ENCODE assay signal across 12 cellular contexts in the genomic region with DNA sequence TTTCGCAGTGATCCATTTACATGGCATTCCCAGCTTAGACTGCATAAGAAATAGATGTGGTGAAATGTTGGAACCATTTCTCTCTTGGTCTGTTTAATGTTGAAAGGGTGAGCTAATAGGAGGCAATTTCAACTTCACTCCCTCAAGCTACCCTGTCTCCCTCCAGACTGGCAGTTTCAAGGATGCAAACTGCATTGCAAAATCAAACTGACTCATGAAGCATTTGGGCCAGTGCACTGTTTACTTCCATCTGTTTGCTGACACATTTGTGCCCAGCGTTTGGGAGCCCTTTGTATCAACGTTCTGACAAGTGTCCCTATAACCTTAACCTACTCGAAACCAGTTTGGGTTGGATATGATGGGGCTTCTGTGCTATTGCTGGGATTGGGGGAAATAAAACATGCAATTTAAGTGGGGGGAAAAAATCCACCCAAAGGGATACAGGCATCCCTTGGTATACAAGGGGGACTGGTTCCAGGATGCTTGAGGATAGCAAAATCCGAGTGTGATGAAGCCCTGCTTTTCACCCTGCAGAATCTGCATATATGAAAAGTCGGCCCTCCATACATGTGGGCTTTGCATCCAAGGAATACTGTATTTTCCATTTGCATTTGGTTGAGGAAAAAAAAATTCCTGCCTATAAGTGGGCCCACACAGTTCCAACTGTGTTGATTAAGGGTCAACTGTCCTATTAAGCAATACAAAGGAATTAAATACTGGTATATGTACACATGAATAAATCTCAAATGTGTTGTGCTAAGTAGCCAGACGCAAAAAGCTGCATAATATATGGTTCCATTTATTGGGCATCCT. TPM values are rescaled to one million over a fixed set of nuclear protein-coding genes. Genes with fewer than 3 reads are reported as not detected.
DNase-seq lines count a peak whose midpoint lies in the region; ATAC-seq and TF ChIP-seq lines count a peak whose summit lies in the region.
"Had no signal": no experiment of that assay in that cellular context is flagged by ENCODE, and none has a peak within 500 bp of the region (broad histone marks: within the 10 kb centered on the region; RNA-seq: fewer than 3 reads in every experiment).

No MANE protein-coding gene starts in this region.

- H2AK9ac ChIP-seq in IMR-90 (replicated peaks; ENCODE audit: low read depth, low read length, poor library complexity), result no peak overlapping the region

- no peak overlapping the region for H3K4ac ChIP-seq in IMR-90 (ENCODE audit: low read depth, low read length)

- H4K20me1 ChIP-seq in IMR-90 (ENCODE audit: insufficient read depth, low read length), result peaks cover 91% of the 10 kb centered on the region

- H2BK5ac ChIP-seq in IMR-90 (ENCODE audit: low read depth, low read length, poor library complexity, severe bottlenecking), result peak overlapping the region; percentile 6

- H3K4me3 ChIP-seq in ACC112 (ENCODE audit: low read depth, low read length) (peak overlapping the region; percentile 5; the same call in 1 of the 2 replicates), IMR-90 (ENCODE audit: insufficient read depth, low read depth, low read length) (no peak overlapping the region), brain microvascular endothelial cell (ENCODE audit: low read depth, low read length) (no peak overlapping the region), right lobe of liver (no peak overlapping the region)

- H2AFZ ChIP-seq in ACC112 (ENCODE audit: low read length, unreplicated experiment) (no peak overlapping the region), IMR-90 (replicated peaks; ENCODE audit: low read length, poor library complexity) (no peak overlapping the region)

- H4K91ac ChIP-seq in IMR-90 (ENCODE audit: insufficient read depth, low read depth, low read length), result no peak overlapping the region

- TF ChIP-seq CTCF in IMR-90 (conservative IDR thresholded peaks at IDR 0.05; ENCODE audit: low read depth, low read length) (no peak), brain microvascular endothelial cell (IDR thresholded peaks at IDR 0.05; ENCODE audit: low read depth, low read length, missing control alignments) (no peak), right lobe of liver (IDR thresholded peaks at IDR 0.05) (no peak)

- intact Hi-C loops in IMR-90 (cut with micrococcal nuclease) (loop anchor here (2.0 kb wide), 1 partner anchor 13 kb away; no protein-coding TSS in a partner anchor), right lobe of liver (cut with DNase I) (no loop called here)

- peaks cover 11 to 76% of the 10 kb centered on the region in 2 experiments; a peak in 3 of 4 replicates for H3K79me1 ChIP-seq in IMR-90 (ENCODE audit: low read depth in 1 of 2, low read length in 2 of 2)

- H4K8ac ChIP-seq in IMR-90 (ENCODE audit: low read depth in 2 of 2, low read length in 2 of 2), result no peak overlapping the region

- H3K27ac ChIP-seq in ACC112 (ENCODE audit: low read depth, low read length) (peak overlapping the region; percentile 66), IMR-90 (ENCODE audit: insufficient read depth, low read length) (peak overlapping the region; percentile 23; the same call in 1 of the 2 replicates), brain microvascular endothelial cell (no peak overlapping the region), right lobe of liver (peak overlapping the region in 2 of 3 donors; percentile 59 to 60)

- in situ Hi-C loops in IMR-90 (cut with MboI; ENCODE audit: low sequenced_read_pairs), result no loop called here
- in situ Hi-C loops in brain microvascular endothelial cell (cut with HindIII; ENCODE audit: low pct_ligation_motif_present, low sequenced_read_pairs), result no loop called here

- H3K27me3 ChIP-seq in ACC112 (ENCODE audit: insufficient read depth, low read length), result no peaks in the 10 kb centered on the region
- no peaks in the 10 kb centered on the region for H3K27me3 ChIP-seq in IMR-90 (ENCODE audit: control insufficient read depth, insufficient read depth, low read length)
- H3K27me3 ChIP-seq in brain microvascular endothelial cell (replicated peaks), result no peaks in the 10 kb centered on the region
- H3K27me3 ChIP-seq in right lobe of liver, result no peaks in the 10 kb centered on the region

- no peak overlapping the region for H3K4me3 Mint-ChIP-seq in stimulated activated naive B cell treated with anti-CD40 and anti-IgM and Interleukin-4, amounts not matched to agents 10 μg/mL and 1 μg/mL and 100 μg/mL, for 72 hours
- H3K4me3 Mint-ChIP-seq: CD4-positive, alpha-beta T cell; T-helper 1 cell treated with Interleukin-12 subunit alpha and Interleukin-12 subunit beta and Interleukin-4 antibody, amounts not matched to agents 30 μg/mL and 1 μg/mL, for 36 hours had no signal

- no peak overlapping the region for H4K5ac ChIP-seq in IMR-90 (ENCODE audit: low read depth, low read length)

- DNase-seq in IMR-90 (peak; percentile 91), brain microvascular endothelial cell (peak; percentile 61), right lobe of liver (peak in 2 of 3 donors; percentile 41 to 78), HT-29 (ENCODE audit: low spot score) (no peak), NCI-H1105 treated with DMSO at 0.1 percent for 48 hours (lab: John Stamatoyannopoulos, UW) (no peak), RPMI8226 (no peak)
- no peak for DNase-seq in stimulated activated naive B cell treated with anti-CD40 and anti-IgM and Interleukin-4, amounts not matched to agents 10 μg/mL and 1 μg/mL and 100 μg/mL, for 72 hours
- DNase-seq: activated effector memory CD4-positive, alpha-beta T cell treated with anti-CD3 and anti-CD28 coated beads, Interleukin-2, amount 50 U/mL, for 16 hours; CD4-positive, alpha-beta T cell; MM.1S had no signal

- no peak overlapping the region for H2BK20ac ChIP-seq in IMR-90 (ENCODE audit: low read depth, low read length)

- H2BK15ac ChIP-seq in IMR-90 (ENCODE audit: low read depth, low read length), result no peak overlapping the region

- H3K9me3 ChIP-seq in IMR-90 (ENCODE audit: control insufficient read depth, insufficient read depth, low read length) (no peaks in the 10 kb centered on the region), right lobe of liver (no peaks in the 10 kb centered on the region)

- no peak overlapping the region for H3K14ac ChIP-seq in IMR-90 (replicated peaks; ENCODE audit: low read depth, low read length)

- peaks cover 24% of the 10 kb centered on the region for H3K9me1 ChIP-seq in IMR-90 (ENCODE audit: insufficient read depth, low read length)

- H3K23ac ChIP-seq in IMR-90 (ENCODE audit: low read depth, low read length), result no peak overlapping the region

- dilution Hi-C loops in IMR-90 (cut with HindIII; ENCODE audit: low sequenced_read_pairs, unreplicated experiment), result no loop called here

- CTCF ChIA-PET in IMR-90 (lab: Yijun Ruan, JAX), result no interaction called here

- no CpG with 5 or more reads among the region's 7 CpGs for WGBS in IMR-90 (ENCODE audit: extremely low coverage in 2 of 2, insufficient read length in 1 of 2), 2 experiments
- WGBS in right lobe of liver (ENCODE audit: insufficient coverage, low coverage, low lambda C conversion rate, missing lambda C conversion rate), result 35% methylated on average over 7 of the region's 7 CpGs

- TF ChIP-seq POLR2A in IMR-90 (IDR thresholded peaks at IDR 0.05; ENCODE audit: low read depth, low read length) (no peak), right lobe of liver (IDR thresholded peaks at IDR 0.05) (no peak)

- ATAC-seq in IMR-90 (ENCODE audit: low read depth) (peak; percentile 91), right lobe of liver (peak; percentile 91 to 96 (median 93))
- ATAC-seq in stimulated activated naive B cell treated with anti-CD40 and anti-IgM and Interleukin-4, amounts not matched to agents 10 μg/mL and 1 μg/mL and 100 μg/mL, for 72 hours (replicated peaks), result no peak

- peak overlapping the region; percentile 64 for H3K4me2 ChIP-seq in IMR-90 (ENCODE audit: low read depth, low read length)

- POLR2A ChIA-PET in IMR-90 (lab: Charles Lee; ENCODE audit: unreplicated experiment), result no interaction called here

- H3K36me3 ChIP-seq in ACC112 (ENCODE audit: insufficient read depth, low read length) (no peaks in the 10 kb centered on the region), IMR-90 (ENCODE audit: control insufficient read depth, insufficient read depth, low read length) (no peaks in the 10 kb centered on the region; the same call in 1 of the 2 replicates), brain microvascular endothelial cell (replicated peaks) (no peaks in the 10 kb centered on the region), right lobe of liver (no peaks in the 10 kb centered on the region)

- peaks cover 97% of the 10 kb centered on the region for H3K79me2 ChIP-seq in ACC112 (ENCODE audit: control insufficient read depth, insufficient read depth, low read length, unreplicated experiment)

- H3K18ac ChIP-seq in IMR-90 (ENCODE audit: low read depth, low read length), result no peak overlapping the region

- peaks cover 21 to 64% of the 10 kb centered on the region in 2 donors for H3K4me1 Mint-ChIP-seq in stimulated activated naive B cell treated with anti-CD40 and anti-IgM and Interleukin-4, amounts not matched to agents 10 μg/mL and 1 μg/mL and 100 μg/mL, for 72 hours

- H3K27ac Mint-ChIP-seq in stimulated activated naive B cell treated with anti-CD40 and anti-IgM and Interleukin-4, amounts not matched to agents 10 μg/mL and 1 μg/mL and 100 μg/mL, for 72 hours, result no peak overlapping the region
- H3K27ac Mint-ChIP-seq: CD4-positive, alpha-beta T cell; T-helper 1 cell treated with Interleukin-12 subunit alpha and Interleukin-12 subunit beta and Interleukin-4 antibody, amounts not matched to agents 30 μg/mL and 1 μg/mL, for 36 hours had no signal

- no peak overlapping the region for H2BK120ac ChIP-seq in IMR-90 (ENCODE audit: low read depth, low read length)

- H3K4me1 ChIP-seq in ACC112 (ENCODE audit: control insufficient read depth, insufficient read depth, low read length, unreplicated experiment) (peaks cover 29% of the 10 kb centered on the region), IMR-90 (ENCODE audit: control insufficient read depth, insufficient read depth, low read length) (peaks cover 18% of the 10 kb centered on the region), right lobe of liver (peaks cover 0 to 20% (median 3%) of the 10 kb centered on the region in 4 donors)

- no peak overlapping the region for H3K9ac ChIP-seq in IMR-90 (ENCODE audit: low read depth, low read length)

- no peaks in the 10 kb centered on the region for H3K27me3 Mint-ChIP-seq in stimulated activated naive B cell treated with anti-CD40 and anti-IgM and Interleukin-4, amounts not matched to agents 10 μg/mL and 1 μg/mL and 100 μg/mL, for 72 hours
- H3K27me3 Mint-ChIP-seq: CD4-positive, alpha-beta T cell had no signal

- no peak overlapping the region for H3K56ac ChIP-seq in IMR-90 (ENCODE audit: extremely low read depth, insufficient read depth, low read length)

- TF ChIP-seq RAD21 in IMR-90 (IDR thresholded peaks at IDR 0.05; ENCODE audit: low read length), result no peak; the same call in 1 of the 2 replicates

- BruUV-seq in IMR-90 (replicated peaks; lab: Mats Ljungman, UMichigan), result no TSS peak

- H3K9me3 Mint-ChIP-seq in stimulated activated naive B cell treated with anti-CD40 and anti-IgM and Interleukin-4, amounts not matched to agents 10 μg/mL and 1 μg/mL and 100 μg/mL, for 72 hours, result no peaks in the 10 kb centered on the region
- H3K9me3 Mint-ChIP-seq: CD4-positive, alpha-beta T cell; T-helper 1 cell treated with Interleukin-12 subunit alpha and Interleukin-12 subunit beta and Interleukin-4 antibody, amounts not matched to agents 30 μg/mL and 1 μg/mL, for 36 hours had no signal

- H2AK5ac ChIP-seq in IMR-90 (ENCODE audit: low read depth, low read length), result no peak overlapping the region

- peaks cover 5 to 20% of the 10 kb centered on the region in 2 donors for H3K36me3 Mint-ChIP-seq in stimulated activated naive B cell treated with anti-CD40 and anti-IgM and Interleukin-4, amounts not matched to agents 10 μg/mL and 1 μg/mL and 100 μg/mL, for 72 hours

RNA-seq across cellular contexts. Expression of a gene that starts 15.6 kb away (rescaled TPM):
- total RNA-seq in IMR-90 (2012; rRNA removed) (19.7 and 45.5 TPM in 2 replicates), right lobe of liver (10 to 100 TPM; 33.4 to 55.3 (median 49.7) TPM)
- 56.8 and 67.2 TPM in 2 replicates for polyA plus RNA-seq in IMR-90 (2012; rRNA removed)
- 67.9 and 82.1 TPM in 2 replicates for polyA plus RNA-seq in IMR-90 (2012; cell fraction: cytosol; rRNA removed)
- polyA plus RNA-seq in IMR-90 (2012; cell fraction: nucleus; rRNA removed; ENCODE audit: low replicate concordance), result 15.7 and 32.1 TPM in 2 replicates
- total RNA-seq in HT-29 (2014; rRNA removed; shearing (Covaris generic)), result 135 and 151 TPM in 2 replicates

Comparison
In these comparisons a context has a peak if more than half of its experiments do, and no peak if none do; other contexts are left out.
1. ATAC-seq: peak in IMR-90 (single experiment) and right lobe of liver (4 of 4); none in stimulated activated naive B cell treated with anti-CD40 and anti-IgM and Interleukin-4, amounts not matched to agents 10 μg/mL and 1 μg/mL and 100 μg/mL, for 72 hours (0 of 2).
2. DNase-seq: peak in IMR-90 (single experiment), brain microvascular endothelial cell (single experiment) and right lobe of liver (2 of 3); none in stimulated activated naive B cell treated with anti-CD40 and anti-IgM and Interleukin-4, amounts not matched to agents 10 μg/mL and 1 μg/mL and 100 μg/mL, for 72 hours (single experiment), HT-29 (single experiment), NCI-H1105 treated with DMSO at 0.1 percent for 48 hours (single experiment) and RPMI8226 (single experiment).